In genomic region chr19:56538254-56538760, GRCh38 we compare ENCODE assay signal across 8 cellular contexts. TPM values are rescaled to one million over a fixed set of nuclear protein-coding genes. Genes with fewer than 3 reads are reported as not detected.
DNase-seq lines count a peak whose midpoint lies in the region; ATAC-seq and TF ChIP-seq lines count a peak whose summit lies in the region.

No MANE protein-coding gene starts in this region.

- ATAC-seq in GM19397 (IDR thresholded peaks at IDR 0.05; ENCODE audit: unreplicated experiment) (peak; percentile 89), SK-N-SH treated with all-trans-retinoic acid at 6 μM for 48 hours (peak; percentile 97)
- ATAC-seq in activated naive CD4-positive, alpha-beta T cell treated with anti-CD3 and anti-CD28 coated beads, Interleukin-2, amount 50 U/mL, for 72 hours = peak; percentile 94 to 95

- peaks cover 5% of the 10 kb centered on the region for H3K36me3 ChIP-seq in A673 (ENCODE audit: insufficient read depth, low read length, poor library complexity, severe bottlenecking)
- H3K36me3 ChIP-seq in stomach smooth muscle (ENCODE audit: control insufficient read depth in 2 of 2, insufficient read depth in 2 of 2, low read length in 2 of 2) = peaks cover 9 to 14% of the 10 kb centered on the region in 2 donors

- no peak for TF ChIP-seq CTCF in A673 (conservative IDR thresholded peaks at IDR 0.05; ENCODE audit: low read depth, low read length)

- peaks cover 2% of the 10 kb centered on the region for H3K36me3 Mint-ChIP-seq in IgD-negative memory B cell
- peaks cover 73 to 74% of the 10 kb centered on the region in 2 donors for H3K36me3 Mint-ChIP-seq in activated naive CD4-positive, alpha-beta T cell treated with anti-CD3 and anti-CD28 coated beads, Interleukin-2, amount 50 U/mL, for 72 hours

- H3K9me3 Mint-ChIP-seq in IgD-negative memory B cell = peaks cover 15 to 45% (median 28%) of the 10 kb centered on the region in 3 donors
- H3K9me3 Mint-ChIP-seq in activated naive CD4-positive, alpha-beta T cell treated with anti-CD3 and anti-CD28 coated beads, Interleukin-2, amount 50 U/mL, for 72 hours = peaks cover 30 to 36% of the 10 kb centered on the region in 2 donors

- H3K9me3 ChIP-seq in A673 (ENCODE audit: low read depth, low read length, poor library complexity, severe bottlenecking) (peaks cover 39% of the 10 kb centered on the region), stomach smooth muscle (ENCODE audit: control insufficient read depth in 2 of 2, low read length in 2 of 2) (peaks cover 15 to 16% of the 10 kb centered on the region in 2 donors)

- peaks cover 0 to 11% (median 8%) of the 10 kb centered on the region in 3 donors for H3K4me1 Mint-ChIP-seq in IgD-negative memory B cell

- H3K9ac ChIP-seq in stomach smooth muscle (ENCODE audit: low read length in 2 of 2) = peak overlapping the region; percentile 74 to 85

- peak overlapping the region; percentile 80 for H3K4me3 ChIP-seq in A673 (ENCODE audit: low read depth, low read length, poor library complexity, severe bottlenecking)
- peak overlapping the region; percentile 75 to 94 for H3K4me3 ChIP-seq in stomach smooth muscle (ENCODE audit: low read length in 2 of 2)

- peak; percentile 92 for DNase-seq in A673 (ENCODE audit: low spot score)
- DNase-seq in activated naive CD4-positive, alpha-beta T cell treated with anti-CD3 and anti-CD28 coated beads, Interleukin-2, amount 50 U/mL, for 72 hours (ENCODE audit: low spot score in 2 of 2) = peak; percentile 89 to 95
- DNase-seq in globus pallidus (ENCODE audit: low spot score) = peak; percentile 90
- peak; percentile 52 for DNase-seq in non-pigmented ciliary epithelial cell (ENCODE audit: low read depth)

- no peaks in the 10 kb centered on the region for H3K27me3 ChIP-seq in A673 (replicated peaks; ENCODE audit: insufficient read depth, low read depth, low read length, poor library complexity)
- no peaks in the 10 kb centered on the region for H3K27me3 ChIP-seq in stomach smooth muscle (ENCODE audit: control insufficient read depth in 1 of 2, insufficient read depth in 2 of 2, low read length in 2 of 2)

- H3K27me3 Mint-ChIP-seq in IgD-negative memory B cell = no peaks in the 10 kb centered on the region

- CTCF ChIA-PET in A673 (lab: Charles Lee) = no interaction called here

- H3K4me3 Mint-ChIP-seq in IgD-negative memory B cell = peak overlapping the region; percentile 88 to 95 (median 92)

- intact Hi-C loops in A673 (cut with micrococcal nuclease; ENCODE audit: unreplicated experiment) = no loop called here

- H3K4me1 ChIP-seq in A673 (ENCODE audit: insufficient read depth, low read length, poor library complexity, severe bottlenecking) (no peaks in the 10 kb centered on the region), stomach smooth muscle (ENCODE audit: control insufficient read depth, insufficient read depth, low read length) (peaks cover 14% of the 10 kb centered on the region)

- BruUV-seq in A673 (replicated peaks; lab: Mats Ljungman, UMichigan) = no TSS peak

- H3K27ac ChIP-seq in A673 (ENCODE audit: low read depth, low read length, poor library complexity, severe bottlenecking) (peak overlapping the region; percentile 94), stomach smooth muscle (ENCODE audit: low read length) (peak overlapping the region; percentile 71)

- peak overlapping the region; percentile 80 to 96 (median 86) for H3K27ac Mint-ChIP-seq in IgD-negative memory B cell
- peak overlapping the region; percentile 89 to 91 for H3K27ac Mint-ChIP-seq in activated naive CD4-positive, alpha-beta T cell treated with anti-CD3 and anti-CD28 coated beads, Interleukin-2, amount 50 U/mL, for 72 hours

- POLR2A ChIA-PET in A673 (lab: Charles Lee; ENCODE audit: low non-redundant PET) = no interaction called here

TF ChIP-seq in SK-N-SH treated with all-trans-retinoic acid at 6 μM for 48 hours, 23 proteins besides CTCF, POLR2A, EP300 and RAD21:
- TF ChIP-seq ZFP30 (CRISPR knock-in tag; IDR thresholded peaks at IDR 0.05) = no peak
- TF ChIP-seq TSHZ2 (CRISPR knock-in tag; IDR thresholded peaks at IDR 0.05) = no peak
- no peak for TF ChIP-seq ZNF8 (CRISPR knock-in tag; IDR thresholded peaks at IDR 0.05)
- TF ChIP-seq BACH2 (CRISPR knock-in tag; IDR thresholded peaks at IDR 0.05; ENCODE audit: borderline replicate concordance) = no peak
- no peak for TF ChIP-seq TOX (CRISPR knock-in tag; IDR thresholded peaks at IDR 0.05; ENCODE audit: borderline replicate concordance)
- TF ChIP-seq, protein P1, sequence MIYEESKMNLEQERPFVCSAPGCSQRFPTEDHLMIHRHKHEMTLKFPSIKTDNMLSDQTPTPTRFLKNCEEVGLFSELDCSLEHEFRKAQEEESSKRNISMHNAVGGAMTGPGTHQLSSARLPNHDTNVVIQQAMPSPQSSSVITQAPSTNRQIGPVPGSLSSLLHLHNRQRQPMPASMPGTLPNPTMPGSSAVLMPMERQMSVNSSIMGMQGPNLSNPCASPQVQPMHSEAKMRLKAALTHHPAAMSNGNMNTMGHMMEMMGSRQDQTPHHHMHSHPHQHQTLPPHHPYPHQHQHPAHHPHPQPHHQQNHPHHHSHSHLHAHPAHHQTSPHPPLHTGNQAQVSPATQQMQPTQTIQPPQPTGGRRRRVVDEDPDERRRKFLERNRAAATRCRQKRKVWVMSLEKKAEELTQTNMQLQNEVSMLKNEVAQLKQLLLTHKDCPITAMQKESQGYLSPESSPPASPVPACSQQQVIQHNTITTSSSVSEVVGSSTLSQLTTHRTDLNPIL (CRISPR knock-in tag; IDR thresholded peaks at IDR 0.05; ENCODE audit: low read depth) = no peak
- TF ChIP-seq SNAI2 (CRISPR knock-in tag; IDR thresholded peaks at IDR 0.05) = no peak
- TF ChIP-seq ZC3H10 (CRISPR knock-in tag; IDR thresholded peaks at IDR 0.05) = no peak
- no peak for TF ChIP-seq CSDC2 (CRISPR knock-in tag; IDR thresholded peaks at IDR 0.05)
- no peak for TF ChIP-seq PPARA (CRISPR knock-in tag; IDR thresholded peaks at IDR 0.05; ENCODE audit: borderline replicate concordance)
- TF ChIP-seq RARB (CRISPR knock-in tag; IDR thresholded peaks at IDR 0.05) = no peak
- no peak for TF ChIP-seq ARNTL (CRISPR knock-in tag; IDR thresholded peaks at IDR 0.05; ENCODE audit: borderline replicate concordance, low read depth)
- no peak for TF ChIP-seq GLIS3 (CRISPR knock-in tag; IDR thresholded peaks at IDR 0.05)
- no peak for TF ChIP-seq ESRRG (CRISPR knock-in tag; IDR thresholded peaks at IDR 0.05)
- TF ChIP-seq TCF4 (CRISPR knock-in tag; IDR thresholded peaks at IDR 0.05; ENCODE audit: borderline replicate concordance) = no peak

RNA-seq across cellular contexts. Expression of gene ZFP28, which starts 0.4 kb away (rescaled TPM):
- 7.4 and 8.6 TPM in 2 replicates for total RNA-seq in A673 (2021)
- polyA plus RNA-seq in IgD-negative memory B cell = 1.1 TPM
- 1 to 10 TPM; 3.8 to 5.0 TPM for total RNA-seq in activated naive CD4-positive, alpha-beta T cell treated with anti-CD3 and anti-CD28 coated beads, Interleukin-2, amount 50 U/mL, for 72 hours

RNA-seq across cellular contexts. Expression of gene ZNF470, which starts 29.0 kb away (rescaled TPM):
- 5.0 and 5.1 TPM in 2 replicates for total RNA-seq in A673 (2021)
- polyA plus RNA-seq in IgD-negative memory B cell = 2.1 TPM
- 1 to 10 TPM; 4.4 to 6.3 TPM for total RNA-seq in activated naive CD4-positive, alpha-beta T cell treated with anti-CD3 and anti-CD28 coated beads, Interleukin-2, amount 50 U/mL, for 72 hours

RNA-seq across cellular contexts. Expression of gene ZNF471, which starts 30.7 kb away (rescaled TPM):
- total RNA-seq in A673 (2021) = 1.6 and 2.9 TPM in 2 replicates
- 0.14 TPM for polyA plus RNA-seq in IgD-negative memory B cell
- total RNA-seq in activated naive CD4-positive, alpha-beta T cell treated with anti-CD3 and anti-CD28 coated beads, Interleukin-2, amount 50 U/mL, for 72 hours = 1 to 10 TPM in 1 of 2 donors, under 1 TPM in 1; 0.39 to 1.1 TPM

RNA-seq across cellular contexts. Expression of gene ZNF71, which starts 56.8 kb away (rescaled TPM):
- total RNA-seq in A673 (2021) = 12.6 and 13.7 TPM in 2 replicates
- polyA plus RNA-seq in IgD-negative memory B cell = 11.1 TPM
- 1 to 10 TPM; 4.4 to 4.7 TPM for total RNA-seq in activated naive CD4-positive, alpha-beta T cell treated with anti-CD3 and anti-CD28 coated beads, Interleukin-2, amount 50 U/mL, for 72 hours

Comparison
In these comparisons a context has a peak if more than half of its experiments do, and no peak if none do; other contexts are left out.
1. Peak in every context shown above with its lines: DNase-seq, ATAC-seq, H3K4me3 ChIP-seq and H3K27ac ChIP-seq.